In genomic region chr9:137429974-137430722, GRCh38 we compare ENCODE assay signal across 12 cellular contexts. TPM values are rescaled to one million over a fixed set of nuclear protein-coding genes. Genes with fewer than 3 reads are reported as not detected.
A peak's percentile ranks its signal among the peaks of the same experiment; 100 is the strongest.
DNase-seq lines count a peak whose midpoint lies in the region; ATAC-seq and TF ChIP-seq lines count a peak whose summit lies in the region.
"Had no signal": no experiment of that assay in that cellular context is flagged by ENCODE, and none has a peak within 500 bp of the region (broad histone marks: within the 10 kb centered on the region; RNA-seq: fewer than 3 reads in every experiment).

No MANE protein-coding gene starts in this region.

- H2BK120ac ChIP-seq in mesendoderm (ENCODE audit: low read depth, low read length): no peak overlapping the region

- no peaks in the 10 kb centered on the region for H3K79me1 ChIP-seq in mesendoderm (ENCODE audit: low read length)

- H3K4me3 ChIP-seq in A673 (ENCODE audit: low read depth, low read length, poor library complexity, severe bottlenecking) (peak overlapping the region; percentile 31), right cardiac atrium (ENCODE audit: low read length) (no peak overlapping the region), mesendoderm (ENCODE audit: low read length) (no peak overlapping the region)
- H3K4me3 ChIP-seq: adrenal gland had no signal

- H3K79me2 ChIP-seq in mesendoderm (ENCODE audit: control insufficient read depth, insufficient read depth, low read length): no peaks in the 10 kb centered on the region
- H3K79me2 ChIP-seq: parathyroid adenoma had no signal

- no peaks in the 10 kb centered on the region for H3K27me3 ChIP-seq in A673 (replicated peaks; ENCODE audit: insufficient read depth, low read depth, low read length, poor library complexity)
- H3K27me3 ChIP-seq in right cardiac atrium (ENCODE audit: control insufficient read depth, insufficient read depth): no peaks in the 10 kb centered on the region
- no peaks in the 10 kb centered on the region for H3K27me3 ChIP-seq in mesendoderm (ENCODE audit: insufficient read depth, low read length, poor library complexity)
- H3K27me3 ChIP-seq: adrenal gland had no signal

- intact Hi-C loops in A673 (cut with micrococcal nuclease; ENCODE audit: unreplicated experiment): no loop called here
- intact Hi-C loops in right cardiac atrium (cut with DNase I): no loop called here

- in situ Hi-C loops in GM13976 (cut with MboI; ENCODE audit: low sequenced_read_pairs, unreplicated experiment): no loop called here

- H4K5ac ChIP-seq in mesendoderm (ENCODE audit: low read length): no peak overlapping the region

- no peak overlapping the region for H3K18ac ChIP-seq in mesendoderm (ENCODE audit: low read length)

- no peak overlapping the region for H3K56ac ChIP-seq in mesendoderm (ENCODE audit: low read length)

- no peak overlapping the region for H3K9ac ChIP-seq in mesendoderm (ENCODE audit: low read length)
- H3K9ac ChIP-seq: parathyroid adenoma had no signal

- no peak overlapping the region for H2BK15ac ChIP-seq in mesendoderm (replicated peaks; ENCODE audit: low read depth)

- H2BK5ac ChIP-seq in mesendoderm (ENCODE audit: low read length): no peak overlapping the region

- H3K4ac ChIP-seq in mesendoderm (ENCODE audit: low read depth, low read length): no peak overlapping the region

- 68% methylated on average over 34 of the region's 34 CpGs for WGBS in right cardiac atrium
- WGBS in mesendoderm (ENCODE audit: extremely low coverage, insufficient coverage, low lambda C conversion rate): no CpG with 5 or more reads among the region's 34 CpGs

- TF ChIP-seq CTCF in A673 (conservative IDR thresholded peaks at IDR 0.05; ENCODE audit: low read depth, low read length): no peak
- no peak for TF ChIP-seq CTCF in GM13976 (IDR thresholded peaks at IDR 0.05; ENCODE audit: borderline replicate concordance, control extremely low read depth, extremely low read depth, insufficient read depth, missing control alignments)

- CTCF ChIA-PET in A673 (lab: Charles Lee): no interaction called here

- no peak overlapping the region for H3K23ac ChIP-seq in mesendoderm (ENCODE audit: low read length)

- POLR2A ChIA-PET in A673 (lab: Charles Lee; ENCODE audit: low non-redundant PET): interaction anchor here (0.5 kb wide), 1 partner anchor 340 kb away, joined by 3 read pairs; no protein-coding TSS in a partner anchor

- no peak for ATAC-seq in right cardiac atrium
- no peak for ATAC-seq in HG02970 (IDR thresholded peaks at IDR 0.05; ENCODE audit: low FRiP score, unreplicated experiment)
- no peak for ATAC-seq in GM19463 (IDR thresholded peaks at IDR 0.05; ENCODE audit: unreplicated experiment)

- H3K27ac ChIP-seq in A673 (ENCODE audit: low read depth, low read length, poor library complexity, severe bottlenecking) (no peak overlapping the region), right cardiac atrium (ENCODE audit: low read length) (no peak overlapping the region), mesendoderm (ENCODE audit: low read depth, low read length) (no peak overlapping the region)
- H3K27ac ChIP-seq: adrenal gland, parathyroid adenoma had no signal

- no peak overlapping the region for H2AK5ac ChIP-seq in mesendoderm (ENCODE audit: low read length)

- no TSS peak for BruUV-seq in A673 (replicated peaks; lab: Mats Ljungman, UMichigan)

- DNase-seq in A673 (ENCODE audit: low spot score): peak; percentile 44
- peak; percentile 83 for DNase-seq in GM13976 (ENCODE audit: low spot score)
- DNase-seq in NCI-H69 (lab: John Stamatoyannopoulos, UW): peak; percentile 83
- peak; percentile 21 to 58 (median 56) for DNase-seq in right cardiac atrium
- no peak for DNase-seq in globus pallidus (ENCODE audit: low spot score)
- no peak for DNase-seq in mesendoderm
- DNase-seq: activated CD4-positive, alpha-beta T cell treated with anti-CD3 and anti-CD28 coated beads, Interleukin-2, amount 50 U/mL, for 1 hour had no signal

- H3K36me3 ChIP-seq in A673 (ENCODE audit: insufficient read depth, low read length, poor library complexity, severe bottlenecking) (no peaks in the 10 kb centered on the region), mesendoderm (ENCODE audit: control insufficient read depth, insufficient read depth, low read length) (no peaks in the 10 kb centered on the region)
- H3K36me3 ChIP-seq: adrenal gland had no signal

- H3K9me3 ChIP-seq in A673 (ENCODE audit: low read depth, low read length, poor library complexity, severe bottlenecking): no peaks in the 10 kb centered on the region
- H3K9me3 ChIP-seq in right cardiac atrium (ENCODE audit: control insufficient read depth, low read length): no peaks in the 10 kb centered on the region
- H3K9me3 ChIP-seq: adrenal gland had no signal

- no peak overlapping the region for H4K8ac ChIP-seq in mesendoderm (ENCODE audit: low read depth, low read length)

- H3K4me1 ChIP-seq in A673 (ENCODE audit: insufficient read depth, low read length, poor library complexity, severe bottlenecking) (no peaks in the 10 kb centered on the region), right cardiac atrium (ENCODE audit: control insufficient read depth, insufficient read depth, low read length) (no peaks in the 10 kb centered on the region), mesendoderm (ENCODE audit: control insufficient read depth, low read depth, low read length) (no peaks in the 10 kb centered on the region)
- H3K4me1 ChIP-seq: adrenal gland, parathyroid adenoma had no signal

- no peak overlapping the region for H3K4me2 ChIP-seq in mesendoderm (ENCODE audit: low read length)

RNA-seq across cellular contexts. Expression of gene NOXA1, which starts 7.0 kb away (rescaled TPM):
- total RNA-seq in A673 (2021) (0.28 and 0.79 TPM in 2 replicates), right cardiac atrium (1 to 10 TPM; 3.1 to 7.5 (median 4.5) TPM)
- polyA plus RNA-seq in right cardiac atrium: 4.3 TPM
- polyA plus RNA-seq in mesendoderm (2013, experiment 1 of 2): 0.03 TPM
- polyA plus RNA-seq in mesendoderm (2013, experiment 2 of 2): 0.03 TPM
- total RNA-seq: RPMI7951 had no signal

RNA-seq across cellular contexts. Expression of gene EXD3, which starts 7.2 kb away (rescaled TPM):
- total RNA-seq in A673 (2021) (6.3 and 9.4 TPM in 2 replicates), right cardiac atrium (10 to 100 TPM in 2 of 4 donors, 1 to 10 TPM in 2; 7.9 to 13.4 (median 11.1) TPM)
- polyA plus RNA-seq in right cardiac atrium: 14.6 TPM
- polyA plus RNA-seq in mesendoderm (2013, experiment 1 of 2): 2.0 TPM
- 2.0 TPM for polyA plus RNA-seq in mesendoderm (2013, experiment 2 of 2)

RNA-seq across cellular contexts. Expression of gene ENTPD8, which starts 11.0 kb away (rescaled TPM):
- total RNA-seq in A673 (2021) (not detected in 2 replicates), right cardiac atrium (not detected)
- polyA plus RNA-seq in right cardiac atrium: not detected
- polyA plus RNA-seq in mesendoderm (2013, experiment 1 of 2): 0.07 TPM
- polyA plus RNA-seq in mesendoderm (2013, experiment 2 of 2): 0.04 TPM
- total RNA-seq: RPMI7951 had no signal

RNA-seq across cellular contexts. Expression of gene NSMF, which starts 29.0 kb away (rescaled TPM):
- 52.7 and 54.9 TPM in 2 replicates for total RNA-seq in A673 (2021)
- total RNA-seq in right cardiac atrium: 10 to 100 TPM; 12.4 to 21.5 (median 18.6) TPM
- 25.5 TPM for polyA plus RNA-seq in right cardiac atrium
- 27.2 TPM for polyA plus RNA-seq in mesendoderm (2013, experiment 1 of 2)
- polyA plus RNA-seq in mesendoderm (2013, experiment 2 of 2): 28.2 TPM

Comparison
In these comparisons a context has a peak if more than half of its experiments do, and no peak if none do; other contexts are left out.
1. DNase-seq: peak in A673 (single experiment), GM13976 (single experiment), NCI-H69 (single experiment) and right cardiac atrium (3 of 3); none in globus pallidus (single experiment) and mesendoderm (single experiment).